14 cellular contexts compared by ENCODE assay signal in genomic region chr1:51952638-51953037, GRCh38. TPM values are rescaled to one million over a fixed set of nuclear protein-coding genes. Genes with fewer than 3 reads are reported as not detected.
"Had no signal": no experiment of that assay in that cellular context is flagged by ENCODE, and none has a peak within 500 bp of the region (broad histone marks: within the 10 kb centered on the region; RNA-seq: fewer than 3 reads in every experiment).

No MANE protein-coding gene starts in this region.

- H3K4me3 Mint-ChIP-seq: activated T-cell treated with anti-CD3 and anti-CD28 coated beads, Interleukin-2, amount 50 U/mL, for 4 hours; natural killer cell treated with Interleukin-12 subunit alpha and Interleukin-12 subunit beta and Interleukin-15 and Interleukin-18, amount 100 ng/mL, for 72 hours; T-helper 2 cell treated with Interferon-gamma antibody and Interleukin-4, amounts not matched to agents 5 μg/mL and 100 μg/mL, for 36 hours had no signal

- H3K36me3 Mint-ChIP-seq: natural killer cell treated with Interleukin-12 subunit alpha and Interleukin-12 subunit beta and Interleukin-15 and Interleukin-18, amount 100 ng/mL, for 72 hours had no signal

- H3K9me3 Mint-ChIP-seq: activated T-cell treated with anti-CD3 and anti-CD28 coated beads, Interleukin-2, amount 50 U/mL, for 4 hours; natural killer cell treated with Interleukin-12 subunit alpha and Interleukin-12 subunit beta and Interleukin-15 and Interleukin-18, amount 100 ng/mL, for 72 hours; T-helper 2 cell treated with Interferon-gamma antibody and Interleukin-4, amounts not matched to agents 5 μg/mL and 100 μg/mL, for 36 hours had no signal

- DNase-seq: activated CD4-positive, alpha-beta T cell treated with anti-CD3 and anti-CD28 coated beads, Interleukin-2, amount 50 U/mL, for 4 hours; activated CD4-positive, CD25-positive, alpha-beta regulatory T cell treated with anti-CD3 and anti-CD28 coated beads, Interleukin-2, amount 50 U/mL, for 72 hours; activated effector memory CD4-positive, alpha-beta T cell treated with anti-CD3 and anti-CD28 coated beads, Interleukin-2, amount 50 U/mL, for 16 hours; activated T-cell treated with anti-CD3 and anti-CD28 coated beads, Interleukin-2, amount 50 U/mL, for 4 hours; esophagus squamous epithelium; foreskin keratinocyte; heart left ventricle; occipital lobe; sigmoid colon; stimulated activated CD4-positive, alpha-beta T cell treated with anti-CD3 and anti-CD28 coated beads, Interleukin-2, amount 100 ng/mL, for 24 hours; stomach had no signal

- ATAC-seq: activated T-cell treated with anti-CD3 and anti-CD28 coated beads, Interleukin-2, amount 50 U/mL, for 4 hours; foreskin keratinocyte; heart left ventricle; natural killer cell treated with Interleukin-12 subunit alpha and Interleukin-12 subunit beta and Interleukin-15 and Interleukin-18, amount 100 ng/mL, for 72 hours had no signal

- H3K27ac Mint-ChIP-seq: natural killer cell treated with Interleukin-12 subunit alpha and Interleukin-12 subunit beta and Interleukin-15 and Interleukin-18, amount 100 ng/mL, for 72 hours; T-helper 2 cell treated with Interferon-gamma antibody and Interleukin-4, amounts not matched to agents 5 μg/mL and 100 μg/mL, for 36 hours had no signal

RNA-seq across cellular contexts. Expression of gene RAB3B, which starts 37.9 kb away (rescaled TPM):
- total RNA-seq: ascending aorta had no signal
